ENCODE assay signal across 15 cellular contexts in the genomic region with DNA sequence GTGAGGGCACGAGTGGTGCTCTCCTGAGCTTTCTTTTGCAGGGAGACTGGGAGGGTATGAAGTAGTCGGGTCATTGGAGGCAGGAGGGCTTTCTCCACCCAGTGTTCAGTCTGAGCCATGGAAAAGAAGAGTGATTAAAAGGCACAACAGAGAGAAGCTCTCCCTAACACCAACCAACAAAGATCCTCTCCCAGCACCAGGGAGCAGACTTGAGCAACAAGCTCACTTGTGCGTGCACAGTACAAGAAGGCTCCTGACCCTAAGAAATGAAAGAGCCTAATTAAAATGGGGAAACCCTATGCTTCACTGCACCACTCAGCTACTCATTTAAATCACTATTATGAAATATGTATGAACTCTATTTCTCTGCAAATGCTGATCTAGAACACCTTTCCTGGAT.
DNase-seq lines count a peak whose midpoint lies in the region; ATAC-seq, FAIRE-seq and TF ChIP-seq lines count a peak whose summit lies in the region.
"Had no signal": no experiment of that assay in that cellular context is flagged by ENCODE, and none has a peak within 500 bp of the region (broad histone marks: within the 10 kb centered on the region; RNA-seq: fewer than 3 reads in every experiment).

No MANE protein-coding gene starts in this region.

- TF ChIP-seq EP300 in GM12878 (IDR thresholded peaks at IDR 0.05; ENCODE audit: borderline replicate concordance in 1 of 2, control insufficient read depth in 1 of 2, low read depth in 2 of 2, low read length in 2 of 2) = no peak

- no peaks in the 10 kb centered on the region for H3K9me3 ChIP-seq in GM12878 (replicated peaks; ENCODE audit: control insufficient read depth, insufficient read depth, low read length)
- no peaks in the 10 kb centered on the region for H3K9me3 ChIP-seq in osteoblast (ENCODE audit: low read depth, low read length)
- H3K9me3 ChIP-seq: uterus had no signal

- SMC1A ChIA-PET in GM12878 (lab: Charles Lee; ENCODE audit: uncharacterized antibody, unreplicated experiment) = interaction anchor here (1.1 to 2.3 kb wide), 2 partner anchors 22 to 416 kb away, joined by 3 to 9 read pairs; no protein-coding TSS in a partner anchor

- H3K79me2 ChIP-seq in GM12878 (ENCODE audit: control insufficient read depth, insufficient read depth, low read length) = no peaks in the 10 kb centered on the region
- no peaks in the 10 kb centered on the region for H3K79me2 ChIP-seq in osteoblast (ENCODE audit: insufficient read depth, low read length)

- no peak overlapping the region for H3K27ac ChIP-seq in GM12878 (ENCODE audit: control insufficient read depth, insufficient read depth)
- no peak overlapping the region for H3K27ac ChIP-seq in osteoblast (ENCODE audit: low read depth, low read length)
- H3K27ac ChIP-seq: uterus had no signal

- H3K36me3 Mint-ChIP-seq in activated naive CD4-positive, alpha-beta T cell treated with anti-CD3 and anti-CD28 coated beads for 36 hours (ENCODE audit: low read depth) = no peaks in the 10 kb centered on the region
- H3K36me3 Mint-ChIP-seq in activated naive CD4-positive, alpha-beta T cell treated with anti-CD3 and anti-CD28 coated beads, Interleukin-2, amount 10 ng/mL, durations not matched to agents 7 days and 5 days = no peaks in the 10 kb centered on the region
- H3K36me3 Mint-ChIP-seq in effector memory CD8-positive, alpha-beta T cell (ENCODE audit: insufficient read depth) = no peaks in the 10 kb centered on the region

- CTCF ChIA-PET in activated naive CD4-positive, alpha-beta T cell treated with anti-CD3 and anti-CD28 coated beads for 36 hours (lab: Charles Lee) = interaction anchor here (1.4 kb wide), 1 partner anchor 416 kb away, joined by 4 read pairs; no protein-coding TSS in a partner anchor
- CTCF ChIA-PET in activated naive CD4-positive, alpha-beta T cell treated with anti-CD3 and anti-CD28 coated beads, Interleukin-2, amount 10 ng/mL, durations not matched to agents 7 days and 5 days (lab: Charles Lee) = interaction anchor here (0.6 to 1.3 kb wide), 3 partner anchors 20 to 201 kb away, joined by 3 read pairs; no protein-coding TSS in a partner anchor
- CTCF ChIA-PET in GM12878 (lab: Yijun Ruan, JAX) = interaction anchor here (1.4 to 2.9 kb wide), 4 partner anchors 167 to 415 kb away, joined by 3 to 16 read pairs (median 4); no protein-coding TSS in a partner anchor

- TF ChIP-seq CTCF in GM12878 (IDR thresholded peaks at IDR 0.05 in 2 of 3, conservative IDR thresholded peaks at IDR 0.05 in 1 of 3; ENCODE audit: control insufficient read depth in 2 of 3, extremely low read depth in 1 of 3, insufficient read depth in 1 of 3, low read depth in 3 of 3, low read length in 3 of 3) = peak in 1 of 3 experiments; percentile 29; a peak in 1 of 6 replicates
- TF ChIP-seq CTCF in osteoblast (IDR thresholded peaks at IDR 0.05; ENCODE audit: extremely low read depth, low read depth, low read length) = peak; percentile 21

- H3K4me2 ChIP-seq in GM12878 (ENCODE audit: control insufficient read depth, insufficient read depth) (no peak overlapping the region), osteoblast (ENCODE audit: insufficient read depth, low read length) (no peak overlapping the region)

- H3K4me1 Mint-ChIP-seq in activated naive CD4-positive, alpha-beta T cell treated with anti-CD3 and anti-CD28 coated beads for 36 hours (ENCODE audit: low read depth) = peaks cover 3% of the 10 kb centered on the region
- no peaks in the 10 kb centered on the region for H3K4me1 Mint-ChIP-seq in activated naive CD4-positive, alpha-beta T cell treated with anti-CD3 and anti-CD28 coated beads, Interleukin-2, amount 10 ng/mL, durations not matched to agents 7 days and 5 days
- H3K4me1 Mint-ChIP-seq in effector memory CD8-positive, alpha-beta T cell (ENCODE audit: low read depth in 2 of 2) = no peaks in the 10 kb centered on the region

- no peak overlapping the region for H3K9ac ChIP-seq in GM12878 (ENCODE audit: control insufficient read depth, insufficient read depth, low read length)

- no peak overlapping the region for H3K27ac Mint-ChIP-seq in activated naive CD4-positive, alpha-beta T cell treated with anti-CD3 and anti-CD28 coated beads for 36 hours
- no peak overlapping the region for H3K27ac Mint-ChIP-seq in activated naive CD4-positive, alpha-beta T cell treated with anti-CD3 and anti-CD28 coated beads, Interleukin-2, amount 10 ng/mL, durations not matched to agents 7 days and 5 days
- H3K27ac Mint-ChIP-seq in effector memory CD8-positive, alpha-beta T cell = no peak overlapping the region
- H3K27ac Mint-ChIP-seq: activated CD8-positive, alpha-beta T cell treated with anti-CD3 and anti-CD28 coated beads, Interleukin-2, amount 10 ng/mL, durations not matched to agents 7 days and 5 days had no signal

- no peaks in the 10 kb centered on the region for H3K9me3 Mint-ChIP-seq in activated naive CD4-positive, alpha-beta T cell treated with anti-CD3 and anti-CD28 coated beads for 36 hours
- H3K9me3 Mint-ChIP-seq in activated naive CD4-positive, alpha-beta T cell treated with anti-CD3 and anti-CD28 coated beads, Interleukin-2, amount 10 ng/mL, durations not matched to agents 7 days and 5 days = no peaks in the 10 kb centered on the region
- no peaks in the 10 kb centered on the region for H3K9me3 Mint-ChIP-seq in effector memory CD8-positive, alpha-beta T cell

- no peak for FAIRE-seq in GM12878 (lab: Jason Lieb, UNC)

- no peak for TF ChIP-seq POLR2A in GM12878 (IDR thresholded peaks at IDR 0.05; ENCODE audit: low read depth, low read length)

- intact Hi-C loops in activated naive CD4-positive, alpha-beta T cell treated with anti-CD3 and anti-CD28 coated beads for 36 hours (cut with micrococcal nuclease) = loop anchor here (5.0 to 10.0 kb wide), 2 partner anchors 166 to 414 kb away; no protein-coding TSS in a partner anchor
- intact Hi-C loops in GM12878 (cut with micrococcal nuclease; ENCODE audit: unreplicated experiment) = loop anchor here (2.0 kb wide), 1 partner anchor 416 kb away; no protein-coding TSS in a partner anchor

- in situ Hi-C loops in GM12878 (cut with MboI) = no loop called here

- H4K20me1 ChIP-seq in GM12878 (ENCODE audit: control insufficient read depth, insufficient read depth) = no peaks in the 10 kb centered on the region
- no peaks in the 10 kb centered on the region for H4K20me1 ChIP-seq in osteoblast (ENCODE audit: insufficient read depth, low read length)

- POLR2A ChIA-PET in GM12878 (lab: Charles Lee) = no interaction called here

- H3K4me1 ChIP-seq in GM12878 (ENCODE audit: control insufficient read depth, insufficient read depth, low read length) (no peaks in the 10 kb centered on the region), osteoblast (ENCODE audit: insufficient read depth, low read length) (peaks cover 10% of the 10 kb centered on the region)
- H3K4me1 ChIP-seq: uterus had no signal

- no TSS peak for BruUV-seq in GM12878 (replicated peaks; lab: Mats Ljungman, UMichigan)

- H3K27me3 ChIP-seq in GM12878 (replicated peaks in 1 of 2; ENCODE audit: control insufficient read depth in 2 of 2, insufficient read depth in 2 of 2, low read length in 1 of 2) (peaks cover 0 to 2% of the 10 kb centered on the region in 2 experiments; a peak in 2 of 4 replicates), osteoblast (ENCODE audit: insufficient read depth, low read length) (no peaks in the 10 kb centered on the region)
- H3K27me3 ChIP-seq: uterus had no signal

- H2AFZ ChIP-seq in GM12878 (ENCODE audit: control insufficient read depth, low read depth, low read length) (no peak overlapping the region), osteoblast (ENCODE audit: low read length) (no peak overlapping the region)

- RAD21 ChIA-PET in GM12878 (lab: Charles Lee; ENCODE audit: unreplicated experiment) = interaction anchor here (0.6 to 1.9 kb wide), 3 partner anchors 44 to 416 kb away, joined by 3 to 10 read pairs (median 4); no protein-coding TSS in a partner anchor

- TF ChIP-seq RAD21 in GM12878 (IDR thresholded peaks at IDR 0.05; ENCODE audit: insufficient read depth, low read depth, low read length) = no peak

- ATAC-seq in GM12878 = peak; percentile 66
- ATAC-seq in GM18511 (IDR thresholded peaks at IDR 0.05; ENCODE audit: unreplicated experiment) = no peak
- ATAC-seq in effector memory CD8-positive, alpha-beta T cell (replicated peaks) = no peak
- ATAC-seq: activated CD8-positive, alpha-beta T cell treated with anti-CD3 and anti-CD28 coated beads, Interleukin-2, amount 10 ng/mL, durations not matched to agents 7 days and 5 days had no signal

- H3K4me3 ChIP-seq in GM12878 = no peak overlapping the region
- H3K4me3 ChIP-seq in osteoblast (ENCODE audit: insufficient read depth, low read length) = no peak overlapping the region
- H3K4me3 ChIP-seq: uterus had no signal

- peak; percentile 7 for DNase-seq in activated naive CD4-positive, alpha-beta T cell treated with anti-CD3 and anti-CD28 coated beads for 36 hours
- no peak for DNase-seq in activated naive CD4-positive, alpha-beta T cell treated with anti-CD3 and anti-CD28 coated beads, Interleukin-2, amount 10 ng/mL, durations not matched to agents 7 days and 5 days
- DNase-seq in M059J (ENCODE audit: low read depth) (peak; percentile 24), GM12878 (ENCODE audit: low read depth, low spot score) (no peak), osteoblast (ENCODE audit: insufficient read length, low spot score, missing footprints) (no peak), NCI-H1694 (lab: John Stamatoyannopoulos, UW) (no peak)
- no peak for DNase-seq in effector memory CD8-positive, alpha-beta T cell
- DNase-seq: activated CD8-positive, alpha-beta T cell treated with anti-CD3 and anti-CD28 coated beads, Interleukin-2, amount 10 ng/mL, durations not matched to agents 7 days and 5 days; activated effector memory CD4-positive, alpha-beta T cell treated with Interleukin-2 at 50 U/mL for 16 hours; DMS79; glutamatergic neuron; NCI-H2171 treated with DMSO at 0.1 percent for 48 hours; stimulated activated CD4-positive, alpha-beta T cell treated with anti-CD3 and anti-CD28 coated beads, Interleukin-2, amount 100 ng/mL, for 24 hours; uterus had no signal

- 2% methylated on average over 3 of the region's 3 CpGs for WGBS in GM12878 (ENCODE audit: insufficient coverage, insufficient replicate concordance, low lambda C conversion rate, missing lambda C conversion rate)

- H3K4me3 Mint-ChIP-seq in activated naive CD4-positive, alpha-beta T cell treated with anti-CD3 and anti-CD28 coated beads for 36 hours = no peak overlapping the region
- no peak overlapping the region for H3K4me3 Mint-ChIP-seq in activated naive CD4-positive, alpha-beta T cell treated with anti-CD3 and anti-CD28 coated beads, Interleukin-2, amount 10 ng/mL, durations not matched to agents 7 days and 5 days
- no peak overlapping the region for H3K4me3 Mint-ChIP-seq in effector memory CD8-positive, alpha-beta T cell
- H3K4me3 Mint-ChIP-seq: activated CD8-positive, alpha-beta T cell treated with anti-CD3 and anti-CD28 coated beads, Interleukin-2, amount 10 ng/mL, durations not matched to agents 7 days and 5 days had no signal

- H3K27me3 Mint-ChIP-seq in activated naive CD4-positive, alpha-beta T cell treated with anti-CD3 and anti-CD28 coated beads for 36 hours (ENCODE audit: low read depth) = peaks cover 12% of the 10 kb centered on the region
- H3K27me3 Mint-ChIP-seq in activated naive CD4-positive, alpha-beta T cell treated with anti-CD3 and anti-CD28 coated beads, Interleukin-2, amount 10 ng/mL, durations not matched to agents 7 days and 5 days = peaks cover 7% of the 10 kb centered on the region
- H3K27me3 Mint-ChIP-seq in effector memory CD8-positive, alpha-beta T cell = peaks cover 7 to 25% of the 10 kb centered on the region in 2 donors

- H3K36me3 ChIP-seq in GM12878 (ENCODE audit: control insufficient read depth in 2 of 2, insufficient read depth in 2 of 2, low read length in 1 of 2) = no peaks in the 10 kb centered on the region
- no peaks in the 10 kb centered on the region for H3K36me3 ChIP-seq in osteoblast (ENCODE audit: insufficient read depth, low read length)
- H3K36me3 ChIP-seq: uterus had no signal

Comparison
In these comparisons a context has a peak if more than half of its experiments do, and no peak if none do; other contexts are left out.
1. DNase-seq: peak in activated naive CD4-positive, alpha-beta T cell treated with anti-CD3 and anti-CD28 coated beads for 36 hours (single experiment) and M059J (single experiment); none in activated naive CD4-positive, alpha-beta T cell treated with anti-CD3 and anti-CD28 coated beads, Interleukin-2, amount 10 ng/mL, durations not matched to agents 7 days and 5 days (single experiment), GM12878 (single experiment), osteoblast (single experiment), NCI-H1694 (single experiment) and effector memory CD8-positive, alpha-beta T cell (0 of 3).